In the genomic region with DNA sequence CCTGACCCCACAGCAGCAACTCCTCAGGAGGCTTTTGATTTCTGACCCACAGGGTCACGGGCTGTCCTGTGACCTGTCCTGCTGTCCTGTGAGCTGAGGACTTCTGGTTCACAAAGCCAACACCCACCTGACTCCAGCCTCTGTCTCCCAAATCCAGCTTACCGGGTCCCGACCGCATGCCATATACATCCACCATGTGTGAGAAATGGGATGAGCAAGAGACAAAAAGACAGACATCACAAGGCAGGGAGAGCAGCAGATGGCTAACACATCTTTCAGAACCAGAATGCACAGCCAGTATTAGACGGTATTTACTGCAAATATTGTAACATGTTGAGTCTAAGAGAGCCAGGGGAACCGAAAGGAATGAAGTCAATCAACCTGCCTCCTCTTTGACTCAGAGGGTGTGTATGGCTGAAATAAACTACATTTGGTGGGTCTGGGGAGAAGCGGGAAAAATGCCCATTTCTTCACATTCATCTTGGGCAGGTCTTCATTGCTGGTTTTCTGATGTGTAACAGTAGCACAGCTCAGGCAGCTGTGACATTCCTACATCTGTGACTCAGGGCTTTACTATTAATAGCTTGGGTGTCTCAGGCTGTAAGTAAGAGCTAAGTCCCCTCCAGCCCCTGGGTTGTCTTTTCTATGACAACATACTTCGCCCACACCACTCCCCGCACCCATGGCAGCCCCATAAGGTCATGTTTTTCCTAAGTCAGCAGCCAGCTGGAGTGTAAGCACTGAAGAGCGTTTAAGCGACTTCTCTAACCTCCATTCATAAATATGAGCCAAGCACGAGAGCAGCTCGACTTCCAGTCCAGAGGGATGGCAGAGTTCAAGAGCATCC, we compare ENCODE assay signal across 8 cellular contexts. TPM values are rescaled to one million over a fixed set of nuclear protein-coding genes. Genes with fewer than 3 reads are reported as not detected.
DNase-seq lines count a peak whose midpoint lies in the region; ATAC-seq and TF ChIP-seq lines count a peak whose summit lies in the region.

No MANE protein-coding gene starts in this region.

- H3K27me3 ChIP-seq in adipocyte (replicated peaks; ENCODE audit: control insufficient read depth, insufficient read depth, low read length) (no peaks in the 10 kb centered on the region), right cardiac atrium (ENCODE audit: control insufficient read depth, insufficient read depth) (no peaks in the 10 kb centered on the region), skeletal muscle tissue (ENCODE audit: control insufficient read depth in 3 of 3, insufficient read depth in 3 of 3, low read length in 3 of 3) (peaks cover 0 to 9% (median 6%) of the 10 kb centered on the region in 3 donors)

- no peaks in the 10 kb centered on the region for H3K36me3 ChIP-seq in adipocyte (ENCODE audit: control insufficient read depth, insufficient read depth, low read length, severe bottlenecking)
- no peaks in the 10 kb centered on the region for H3K36me3 ChIP-seq in skeletal muscle tissue (ENCODE audit: control insufficient read depth in 3 of 3, insufficient read depth in 3 of 3, low read length in 3 of 3)

- H3K4me1 ChIP-seq in adipocyte (ENCODE audit: control insufficient read depth, insufficient read depth, low read length) = peaks cover 44% of the 10 kb centered on the region
- peaks cover 14% of the 10 kb centered on the region for H3K4me1 ChIP-seq in right cardiac atrium (ENCODE audit: control insufficient read depth, insufficient read depth, low read length)
- peaks cover 33 to 42% (median 35%) of the 10 kb centered on the region in 3 donors for H3K4me1 ChIP-seq in skeletal muscle tissue (ENCODE audit: control insufficient read depth in 3 of 3, insufficient read depth in 3 of 3, low read length in 3 of 3)

- H3K9ac ChIP-seq in adipocyte (ENCODE audit: low read length) (peak overlapping the region; percentile 78), skeletal muscle tissue (ENCODE audit: low read depth in 1 of 3, low read length in 3 of 3) (peak overlapping the region; percentile 67 to 80 (median 69))

- WGBS in right cardiac atrium = 29% methylated on average over 13 of the region's 13 CpGs

- intact Hi-C loops in right cardiac atrium (cut with DNase I) = loop anchor here in 2 of 4 donors (10.0 kb wide), 2 partner anchors 52 to 132 kb away; no protein-coding TSS in a partner anchor

- POLR2A ChIA-PET in HEK293T (lab: Yijun Ruan, JAX) = interaction anchor here (0.9 to 2.5 kb wide), 10 partner anchors 14 to 305 kb away, joined by 3 to 12 read pairs (median 3); partner anchors contain the start of gene TRUB1

- peak; percentile 64 to 78 for ATAC-seq in right cardiac atrium

- H3K9me3 ChIP-seq in adipocyte (ENCODE audit: control insufficient read depth, low read length) = no peaks in the 10 kb centered on the region
- H3K9me3 ChIP-seq in right cardiac atrium (ENCODE audit: control insufficient read depth, low read length) = no peaks in the 10 kb centered on the region
- no peaks in the 10 kb centered on the region for H3K9me3 ChIP-seq in skeletal muscle tissue (ENCODE audit: control insufficient read depth in 3 of 3, low read length in 3 of 3)

- CTCF ChIA-PET in HEK293T (lab: Yijun Ruan, JAX) = interaction anchor here (1.0 kb wide), 1 partner anchor 62 kb away, joined by 3 read pairs; no protein-coding TSS in a partner anchor

- H3K4me3 ChIP-seq in adipocyte (ENCODE audit: low read length) = peak overlapping the region; percentile 86
- peak overlapping the region; percentile 97 for H3K4me3 ChIP-seq in right cardiac atrium (ENCODE audit: low read length)
- H3K4me3 ChIP-seq in skeletal muscle tissue (ENCODE audit: low read length in 3 of 3) = peak overlapping the region; percentile 71 to 84 (median 75)

- H3K27ac ChIP-seq in right cardiac atrium (ENCODE audit: low read length) = peak overlapping the region; percentile 87
- peak overlapping the region; percentile 73 for H3K27ac ChIP-seq in skeletal muscle tissue (ENCODE audit: low read depth, low read length)

- DNase-seq in Ammon's horn (ENCODE audit: low spot score) (peak; percentile 37), HEK293T (ENCODE audit: extremely low spot score) (peak; percentile 29), adipocyte (ENCODE audit: low read depth) (peak; percentile 88), right cardiac atrium (peak; percentile 43 to 78 (median 70)), NCI-H345 treated with DMSO at 0.1 percent for 48 hours (lab: John Stamatoyannopoulos, UW; ENCODE audit: unreplicated experiment) (no peak), NCI-H128 (lab: John Stamatoyannopoulos, UW; ENCODE audit: unreplicated experiment) (no peak)
- no peak for DNase-seq in stimulated activated naive CD4-positive, alpha-beta T cell treated with Interleukin-2 at 50 U/mL for 16 hours (lab: John Stamatoyannopoulos, UW)

TF ChIP-seq in HEK293T, 16 proteins besides CTCF, POLR2A, EP300 and RAD21:
- no peak for TF ChIP-seq L3MBTL2 (conservative IDR thresholded peaks at IDR 0.05)
- TF ChIP-seq CTBP1 (IDR thresholded peaks at IDR 0.05; ENCODE audit: borderline replicate concordance) = no peak
- no peak for TF ChIP-seq ELF4 (IDR thresholded peaks at IDR 0.05)
- TF ChIP-seq ZNF384 (IDR thresholded peaks at IDR 0.05) = no peak

RNA-seq across cellular contexts. Expression of gene ABLIM1, which starts 25.0 kb away (rescaled TPM):
- 100 to 1,000 TPM; 385 to 462 (median 426) TPM for total RNA-seq in right cardiac atrium
- 149 TPM for polyA plus RNA-seq in right cardiac atrium
- 34.4 TPM for total RNA-seq in skeletal muscle tissue

Comparison
In these comparisons a context has a peak if more than half of its experiments do, and no peak if none do; other contexts are left out.
1. DNase-seq: peak in Ammon's horn (single experiment), HEK293T (single experiment), adipocyte (single experiment) and right cardiac atrium (3 of 3); none in NCI-H345 treated with DMSO at 0.1 percent for 48 hours (single experiment), NCI-H128 (single experiment) and stimulated activated naive CD4-positive, alpha-beta T cell treated with Interleukin-2 at 50 U/mL for 16 hours (single experiment).
2. RNA of gene ABLIM1, which starts 25.0 kb away (total RNA-seq): 385 to 462 TPM in right cardiac atrium; 34.4 TPM in skeletal muscle tissue (single experiment); every median in the first group is over 10 times any median in the second.
3. Peak in every context shown above with its lines, with median percentiles within 50 percentile points of each other: H3K4me3 ChIP-seq.